Comparison of ENCODE assay signal across 11 cellular contexts in the genomic region with DNA sequence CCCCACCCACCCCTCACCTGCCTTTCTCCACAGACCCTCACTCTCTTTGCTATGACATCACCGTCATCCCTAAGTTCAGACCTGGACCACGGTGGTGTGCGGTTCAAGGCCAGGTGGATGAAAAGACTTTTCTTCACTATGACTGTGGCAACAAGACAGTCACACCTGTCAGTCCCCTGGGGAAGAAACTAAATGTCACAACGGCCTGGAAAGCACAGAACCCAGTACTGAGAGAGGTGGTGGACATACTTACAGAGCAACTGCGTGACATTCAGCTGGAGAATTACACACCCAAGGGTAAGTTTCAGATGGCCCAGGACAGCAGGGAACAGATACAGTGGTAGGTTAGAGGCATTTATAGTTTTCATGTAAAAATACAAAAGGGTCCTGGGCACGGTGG. TPM values are rescaled to one million over a fixed set of nuclear protein-coding genes. Genes with fewer than 3 reads are reported as not detected.
DNase-seq lines count a peak whose midpoint lies in the region; ATAC-seq and TF ChIP-seq lines count a peak whose summit lies in the region.
"Not testable (repeated sequence)": the region's sequence is repeated elsewhere in the genome, so short reads cannot be mapped to it uniquely, and the experiment has no call there.
"Had no signal": no experiment of that assay in that cellular context is flagged by ENCODE, and none has a peak within 500 bp of the region (broad histone marks: within the 10 kb centered on the region; RNA-seq: fewer than 3 reads in every experiment).

No MANE protein-coding gene starts in this region.

- H3K79me2 ChIP-seq in Karpas-422 (ENCODE audit: low read length) = not testable (repeated sequence)

- not testable (repeated sequence) for H3K27me3 ChIP-seq in Karpas-422 (ENCODE audit: low read length)
- peaks cover 14% of the 10 kb centered on the region for H3K27me3 ChIP-seq in colonic mucosa

- peaks cover 63 to 74% of the 10 kb centered on the region in 2 donors for H3K27me3 Mint-ChIP-seq in stimulated activated naive B cell treated with anti-CD40 and anti-IgM and Interleukin-4, amounts not matched to agents 10 μg/mL and 1 μg/mL and 100 μg/mL, for 72 hours

- H3K9ac ChIP-seq in Karpas-422 (ENCODE audit: low read length); colonic mucosa (ENCODE audit: low read depth in 2 of 2, low read length in 2 of 2): not testable (repeated sequence)

- H3K27ac ChIP-seq in Karpas-422 (ENCODE audit: low read length); colonic mucosa: not testable (repeated sequence)

- not testable (repeated sequence) for H3K36me3 ChIP-seq in Karpas-422 (ENCODE audit: insufficient read depth, low read length); colonic mucosa

- not testable (repeated sequence) for H3K36me3 Mint-ChIP-seq in stimulated activated naive B cell treated with anti-CD40 and anti-IgM and Interleukin-4, amounts not matched to agents 10 μg/mL and 1 μg/mL and 100 μg/mL, for 72 hours

- H3K4me2 ChIP-seq in Karpas-422 (ENCODE audit: low read depth, low read length, poor library complexity, severe bottlenecking) = not testable (repeated sequence)

- H2AFZ ChIP-seq in Karpas-422 (ENCODE audit: low read length) = not testable (repeated sequence)

- peak; percentile 61 to 66 for ATAC-seq in stimulated activated naive B cell treated with anti-CD40 and anti-IgM and Interleukin-4, amounts not matched to agents 10 μg/mL and 1 μg/mL and 100 μg/mL, for 72 hours (replicated peaks)

- not testable (repeated sequence) for H3K27ac Mint-ChIP-seq in stimulated activated naive B cell treated with anti-CD40 and anti-IgM and Interleukin-4, amounts not matched to agents 10 μg/mL and 1 μg/mL and 100 μg/mL, for 72 hours

- not testable (repeated sequence) for H3K4me3 Mint-ChIP-seq in stimulated activated naive B cell treated with anti-CD40 and anti-IgM and Interleukin-4, amounts not matched to agents 10 μg/mL and 1 μg/mL and 100 μg/mL, for 72 hours

- H3K9me3 Mint-ChIP-seq in stimulated activated naive B cell treated with anti-CD40 and anti-IgM and Interleukin-4, amounts not matched to agents 10 μg/mL and 1 μg/mL and 100 μg/mL, for 72 hours = not testable (repeated sequence)

- H3K4me1 Mint-ChIP-seq in stimulated activated naive B cell treated with anti-CD40 and anti-IgM and Interleukin-4, amounts not matched to agents 10 μg/mL and 1 μg/mL and 100 μg/mL, for 72 hours = peaks cover 13 to 27% of the 10 kb centered on the region in 2 donors

- H3K4me1 ChIP-seq in Karpas-422 (ENCODE audit: low read length); colonic mucosa: not testable (repeated sequence)

- not testable (repeated sequence) for TF ChIP-seq CTCF in colonic mucosa (IDR thresholded peaks at IDR 0.05)

- peak; percentile 21 for DNase-seq in Karpas-422
- peak; percentile 41 for DNase-seq in activated CD8-positive, alpha-beta memory T cell treated with anti-CD3 and anti-CD28 coated beads for 24 hours
- peak; percentile 9 to 13 for DNase-seq in activated T-cell treated with anti-CD3 and anti-CD28 coated beads, Interleukin-2, amount 50 U/mL, for 48 hours
- DNase-seq in colonic mucosa = peak; percentile 3
- peak; percentile 22 for DNase-seq in cardiac septum (ENCODE audit: low spot score)
- DNase-seq in stimulated activated naive B cell treated with anti-CD40 and anti-IgM and Interleukin-4, amounts not matched to agents 10 μg/mL and 1 μg/mL and 100 μg/mL, for 72 hours = not testable (repeated sequence)

- H3K4me3 ChIP-seq in Karpas-422 (ENCODE audit: low read length); colonic mucosa: not testable (repeated sequence)

- intact Hi-C loops in colonic mucosa (cut with DNase I); cardiac septum (cut with DNase I): not testable (repeated sequence)

- not testable (repeated sequence) for H3K9me3 ChIP-seq in Karpas-422 (ENCODE audit: low read length); colonic mucosa

- not testable (repeated sequence) for H4K20me1 ChIP-seq in Karpas-422 (ENCODE audit: insufficient read depth, low read depth, low read length)

- H3K9me2 ChIP-seq in Karpas-422 (replicated peaks; ENCODE audit: insufficient read depth, low read length) = not testable (repeated sequence)

RNA-seq across cellular contexts. Expression of a gene that starts 3.5 kb away (rescaled TPM):
- 0.56 and 0.76 TPM in 2 replicates for total RNA-seq in Karpas-422 (2014; rRNA removed; shearing (Covaris generic); ENCODE audit: low replicate concordance)
- total RNA-seq in colonic mucosa (under 1 TPM; 0.19 to 0.47 TPM), cardiac septum (1.1 TPM)
- total RNA-seq: B cell had no signal

RNA-seq across cellular contexts. Expression of a gene that starts 18.5 kb away (rescaled TPM):
- 1.0 and 5.1 TPM in 2 replicates for total RNA-seq in Karpas-422 (2014; rRNA removed; shearing (Covaris generic); ENCODE audit: low replicate concordance)
- total RNA-seq in colonic mucosa (not detected), cardiac septum (0.16 TPM)

RNA-seq across cellular contexts. Expression of a gene that starts 22.4 kb away (rescaled TPM):
- total RNA-seq in Karpas-422 (2014; rRNA removed; shearing (Covaris generic); ENCODE audit: low replicate concordance) = not detected in 2 replicates
- total RNA-seq in colonic mucosa = under 1 TPM in 1 of 2 donors, not detected in 1; 0.27 TPM
- 0.35 TPM for total RNA-seq in cardiac septum
- total RNA-seq: B cell; Caco-2; CD4-positive, alpha-beta T cell; CD8-positive, alpha-beta T cell had no signal

RNA-seq across cellular contexts. Expression of a gene that starts 47.4 kb away (rescaled TPM):
- total RNA-seq in Karpas-422 (2014; rRNA removed; shearing (Covaris generic); ENCODE audit: low replicate concordance) = not detected in 2 replicates
- under 1 TPM in 1 of 2 donors, not detected in 1; 0.21 TPM for total RNA-seq in colonic mucosa
- total RNA-seq in cardiac septum = not detected
- total RNA-seq: B cell; Caco-2; Calu3; CD4-positive, alpha-beta T cell; CD8-positive, alpha-beta T cell had no signal
